ENCODE assay signal across 8 cellular contexts in the genomic region with DNA sequence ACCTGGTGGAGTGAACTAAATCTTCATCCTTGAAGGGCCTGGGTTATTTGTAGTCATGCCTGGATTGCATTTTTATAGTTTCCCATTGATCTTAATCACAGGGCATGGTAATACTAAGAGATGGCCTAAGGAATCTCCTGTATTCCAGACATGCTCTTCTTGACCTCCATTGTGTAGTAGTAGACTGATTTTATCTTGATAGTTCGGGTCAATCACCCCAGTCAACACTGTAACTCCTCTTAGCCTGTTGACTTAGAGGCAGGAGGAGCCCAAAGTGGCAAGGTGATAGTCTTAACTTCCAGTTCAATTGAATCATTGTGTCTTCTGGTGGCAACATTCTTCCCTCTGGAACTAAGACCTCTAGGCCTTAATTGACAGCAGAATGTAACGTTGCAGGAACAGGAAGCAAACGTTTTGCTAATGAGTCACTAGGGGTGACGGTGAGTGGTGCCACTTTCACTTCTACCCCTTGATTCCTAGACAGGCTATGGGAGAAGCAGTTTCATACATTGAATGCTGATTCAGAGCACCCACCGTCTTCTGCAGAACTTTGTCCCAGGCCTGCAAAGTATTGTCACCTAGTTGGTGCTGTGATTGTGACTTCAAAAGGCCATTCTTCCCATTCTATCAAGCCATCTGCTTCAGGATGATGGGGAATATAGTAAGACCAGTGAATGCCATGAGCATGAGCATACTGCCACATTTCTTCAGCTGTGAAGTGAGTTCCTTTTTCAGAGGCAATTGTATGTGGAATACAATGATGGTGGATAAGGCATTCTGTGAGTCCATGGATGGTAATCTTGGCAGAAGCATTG.
DNase-seq lines count a peak whose midpoint lies in the region; ATAC-seq and TF ChIP-seq lines count a peak whose summit lies in the region.

No MANE protein-coding gene starts in this region.

- DNase-seq in AG08395 (ENCODE audit: low spot score) (peak; percentile 51), NOMO-1 (lab: John Stamatoyannopoulos, UW; ENCODE audit: unreplicated experiment in 2 of 2) (peak; percentile 70 to 91), epithelial cell of prostate (ENCODE audit: low read depth, low spot score) (peak; percentile 60), GF-D8 (lab: John Stamatoyannopoulos, UW) (no peak), NCI-H446 (lab: John Stamatoyannopoulos, UW) (no peak), GM13977 (ENCODE audit: low spot score) (no peak)
- DNase-seq in stimulated activated naive CD8-positive, alpha-beta T cell treated with anti-CD3 and anti-CD28 coated beads, Interleukin-15, Interleukin-2, amounts not matched to agents 100 U/mL and 50 U/mL, for 24 hours: peak; percentile 19

- TF ChIP-seq CTCF in GM13977 (IDR thresholded peaks at IDR 0.05; ENCODE audit: extremely low read depth, insufficient read depth, missing control alignments): no peak

- H3K27ac ChIP-seq in epithelial cell of prostate: peak overlapping the region; percentile 42

- in situ Hi-C loops in GM13977 (cut with MboI; ENCODE audit: low pct_unique_long_range_greater_than_20kb, low sequenced_read_pairs, unreplicated experiment): no loop called here

- peak; percentile 66 for ATAC-seq in GM21515 (IDR thresholded peaks at IDR 0.05; ENCODE audit: unreplicated experiment)
- peak; percentile 95 for ATAC-seq in stimulated activated naive CD8-positive, alpha-beta T cell treated with anti-CD3 and anti-CD28 coated beads, Interleukin-15, Interleukin-2, amounts not matched to agents 100 U/mL and 50 U/mL, for 24 hours

Comparison
In these comparisons a context has a peak if more than half of its experiments do, and no peak if none do; other contexts are left out.
1. DNase-seq: peak in AG08395 (single experiment), NOMO-1 (2 of 2), epithelial cell of prostate (single experiment) and stimulated activated naive CD8-positive, alpha-beta T cell treated with anti-CD3 and anti-CD28 coated beads, Interleukin-15, Interleukin-2, amounts not matched to agents 100 U/mL and 50 U/mL, for 24 hours (single experiment); none in GF-D8 (single experiment), NCI-H446 (0 of 2) and GM13977 (single experiment).